16 cellular contexts compared by ENCODE assay signal in genomic region chr11:46009647-46010046, GRCh38.
"Had no signal": no experiment of that assay in that cellular context is flagged by ENCODE, and none has a peak within 500 bp of the region (broad histone marks: within the 10 kb centered on the region; RNA-seq: fewer than 3 reads in every experiment).

No MANE protein-coding gene starts in this region.

- H3K9me3 ChIP-seq: esophagus squamous epithelium, gastrocnemius medialis, testis had no signal

- H3K4me1 ChIP-seq: gastrocnemius medialis, testis had no signal

- H3K4me3 Mint-ChIP-seq: brain; nephron; stimulated activated naive CD8-positive, alpha-beta T cell treated with anti-CD3 and anti-CD28 coated beads, Interleukin-15, amount 100 ng/mL, for 72 hours had no signal

- H3K36me3 Mint-ChIP-seq: brain had no signal

- H3K36me3 ChIP-seq: esophagus squamous epithelium, gastrocnemius medialis had no signal

- H3K9me3 Mint-ChIP-seq: activated T-helper 2 cell treated with anti-CD3 and anti-CD28 coated beads, Interferon-gamma antibody, Interleukin-2, Interleukin-4, amounts not matched to agents 10 μg/mL and 5 μg/mL and 100 μg/mL, durations not matched to agents 14 hours and 24 hours and 36 hours; brain; nephron; stimulated activated naive CD8-positive, alpha-beta T cell treated with anti-CD3 and anti-CD28 coated beads, Interleukin-15, amount 100 ng/mL, for 72 hours had no signal

- DNase-seq: activated CD4-positive, alpha-beta T cell treated with anti-CD3 and anti-CD28 coated beads, Interleukin-2, amount 50 U/mL, for 1 hour; activated naive CD4-positive, alpha-beta T cell treated with anti-CD3 and anti-CD28 coated beads, Interleukin-2, amount 50 U/mL, for 16 hours; activated T-cell treated with anti-CD3 and anti-CD28 coated beads for 4 hours; amniotic stem cell; esophagus squamous epithelium; gastrocnemius medialis; heart right ventricle; islet precursor cell; stimulated activated CD4-positive, alpha-beta T cell treated with anti-CD3 and anti-CD28 coated beads, Interleukin-4, amount 100 ng/mL, for 1 hour; stimulated activated CD8-positive, alpha-beta memory T cell treated with anti-CD3 and anti-CD28 coated beads, Interleukin-4, amount 100 ng/mL, for 48 hours; stimulated activated naive CD8-positive, alpha-beta T cell treated with anti-CD3 and anti-CD28 coated beads, Interleukin-15, amount 100 ng/mL, for 72 hours; testis had no signal

- H3K27ac ChIP-seq: esophagus squamous epithelium, gastrocnemius medialis, heart right ventricle, testis had no signal

- H3K27me3 ChIP-seq: esophagus squamous epithelium, gastrocnemius medialis, heart right ventricle, testis had no signal

- H3K27me3 Mint-ChIP-seq: brain; stimulated activated naive CD8-positive, alpha-beta T cell treated with anti-CD3 and anti-CD28 coated beads, Interleukin-15, amount 100 ng/mL, for 72 hours had no signal

- H3K27ac Mint-ChIP-seq: activated T-helper 2 cell treated with anti-CD3 and anti-CD28 coated beads, Interferon-gamma antibody, Interleukin-2, Interleukin-4, amounts not matched to agents 10 μg/mL and 5 μg/mL and 100 μg/mL, durations not matched to agents 14 hours and 24 hours and 36 hours; brain; nephron had no signal

- H3K4me3 ChIP-seq: esophagus squamous epithelium, gastrocnemius medialis, heart right ventricle, testis had no signal

- H3K4me1 Mint-ChIP-seq: stimulated activated naive CD8-positive, alpha-beta T cell treated with anti-CD3 and anti-CD28 coated beads, Interleukin-15, amount 100 ng/mL, for 72 hours had no signal

- ATAC-seq: gastrocnemius medialis; left lobe of liver; stimulated activated naive CD8-positive, alpha-beta T cell treated with anti-CD3 and anti-CD28 coated beads, Interleukin-15, amount 100 ng/mL, for 72 hours had no signal
